ENCODE assay signal across 12 cellular contexts in genomic region chr22:43002198-43002577, GRCh38. TPM values are rescaled to one million over a fixed set of nuclear protein-coding genes. Genes with fewer than 3 reads are reported as not detected.
DNase-seq lines count a peak whose midpoint lies in the region; ATAC-seq and TF ChIP-seq lines count a peak whose summit lies in the region.
"Had no signal": no experiment of that assay in that cellular context is flagged by ENCODE, and none has a peak within 500 bp of the region (broad histone marks: within the 10 kb centered on the region; RNA-seq: fewer than 3 reads in every experiment).

No MANE protein-coding gene starts in this region.

- intact Hi-C loops in gastrocnemius medialis (cut with DNase I; ENCODE audit: low total_unique reads), result no loop called here

- TF ChIP-seq CTCF in gastrocnemius medialis (IDR thresholded peaks at IDR 0.05 in 4 of 5, conservative IDR thresholded peaks at IDR 0.05 in 1 of 5), result no peak
- no peak for TF ChIP-seq CTCF in GM13976 (IDR thresholded peaks at IDR 0.05; ENCODE audit: borderline replicate concordance, control extremely low read depth, extremely low read depth, insufficient read depth, missing control alignments)

- H3K9me3 ChIP-seq in gastrocnemius medialis, result no peaks in the 10 kb centered on the region

- peaks cover 36 to 38% of the 10 kb centered on the region in 2 donors for H3K4me1 ChIP-seq in gastrocnemius medialis

- no peak for TF ChIP-seq POLR2A in gastrocnemius medialis (IDR thresholded peaks at IDR 0.05)

- H3K4me3 ChIP-seq in gastrocnemius medialis, result no peak overlapping the region

- no peak for ATAC-seq in stimulated activated naive CD8-positive, alpha-beta T cell treated with anti-CD3 and anti-CD28 coated beads, Interleukin-15, Interleukin-2, amounts not matched to agents 100 U/mL and 50 U/mL, for 24 hours
- no peak for ATAC-seq in activated naive CD8-positive, alpha-beta T cell treated with anti-CD3 and anti-CD28 coated beads, Interleukin-2, amount 50 U/mL, for 24 hours
- ATAC-seq in GM21576 (IDR thresholded peaks at IDR 0.05; ENCODE audit: unreplicated experiment), result no peak
- no peak for ATAC-seq in gastrocnemius medialis

- no peak overlapping the region for H3K27ac ChIP-seq in gastrocnemius medialis

- no peaks in the 10 kb centered on the region for H3K27me3 Mint-ChIP-seq in stimulated activated naive CD8-positive, alpha-beta T cell treated with anti-CD3 and anti-CD28 coated beads, Interleukin-15, Interleukin-2, amounts not matched to agents 100 ng/mL and 50 ng/mL, for 24 hours
- H3K27me3 Mint-ChIP-seq in activated naive CD8-positive, alpha-beta T cell treated with anti-CD3 and anti-CD28 coated beads, Interleukin-2, amount 50 U/mL, for 24 hours, result no peaks in the 10 kb centered on the region

- H3K27me3 ChIP-seq in gastrocnemius medialis, result no peaks in the 10 kb centered on the region

- peak overlapping the region; percentile 19 for H3K27ac Mint-ChIP-seq in stimulated activated naive CD8-positive, alpha-beta T cell treated with anti-CD3 and anti-CD28 coated beads, Interleukin-15, Interleukin-2, amounts not matched to agents 100 ng/mL and 50 ng/mL, for 24 hours
- peak overlapping the region; percentile 37 for H3K27ac Mint-ChIP-seq in activated naive CD8-positive, alpha-beta T cell treated with anti-CD3 and anti-CD28 coated beads, Interleukin-2, amount 50 U/mL, for 24 hours

- H3K9me3 Mint-ChIP-seq in stimulated activated naive CD8-positive, alpha-beta T cell treated with anti-CD3 and anti-CD28 coated beads, Interleukin-15, Interleukin-2, amounts not matched to agents 100 ng/mL and 50 ng/mL, for 24 hours, result no peaks in the 10 kb centered on the region
- H3K9me3 Mint-ChIP-seq in activated naive CD8-positive, alpha-beta T cell treated with anti-CD3 and anti-CD28 coated beads, Interleukin-2, amount 50 U/mL, for 24 hours, result no peaks in the 10 kb centered on the region

- no peaks in the 10 kb centered on the region for H3K36me3 ChIP-seq in gastrocnemius medialis

- peaks cover 97% of the 10 kb centered on the region for H3K4me1 Mint-ChIP-seq in stimulated activated naive CD8-positive, alpha-beta T cell treated with anti-CD3 and anti-CD28 coated beads, Interleukin-15, Interleukin-2, amounts not matched to agents 100 ng/mL and 50 ng/mL, for 24 hours (ENCODE audit: low read depth)
- peaks cover 95% of the 10 kb centered on the region for H3K4me1 Mint-ChIP-seq in activated naive CD8-positive, alpha-beta T cell treated with anti-CD3 and anti-CD28 coated beads, Interleukin-2, amount 50 U/mL, for 24 hours

- peak overlapping the region; percentile 5 for H3K4me3 Mint-ChIP-seq in stimulated activated naive CD8-positive, alpha-beta T cell treated with anti-CD3 and anti-CD28 coated beads, Interleukin-15, Interleukin-2, amounts not matched to agents 100 ng/mL and 50 ng/mL, for 24 hours
- H3K4me3 Mint-ChIP-seq in activated naive CD8-positive, alpha-beta T cell treated with anti-CD3 and anti-CD28 coated beads, Interleukin-2, amount 50 U/mL, for 24 hours, result no peak overlapping the region

- DNase-seq in stimulated activated naive CD8-positive, alpha-beta T cell treated with anti-CD3 and anti-CD28 coated beads, Interleukin-15, Interleukin-2, amounts not matched to agents 100 U/mL and 50 U/mL, for 24 hours, result no peak
- no peak for DNase-seq in activated naive CD8-positive, alpha-beta T cell treated with anti-CD3 and anti-CD28 coated beads, Interleukin-2, amount 50 U/mL, for 24 hours
- DNase-seq in iris pigment epithelial cell (ENCODE audit: low read depth), result peak; percentile 86
- DNase-seq in gastrocnemius medialis, result no peak
- DNase-seq in GM13976 (ENCODE audit: low spot score), result no peak
- DNase-seq in activated naive CD4-positive, alpha-beta T cell treated with anti-CD3 and anti-CD28 coated beads, Interleukin-2, amount 50 U/mL, for 16 hours, result no peak
- DNase-seq: activated CD4-positive, alpha-beta T cell treated with anti-CD3 and anti-CD28 coated beads, Interleukin-2, amount 50 U/mL, for 4 hours; DND-41; NCI-H2081; stimulated activated CD4-positive, alpha-beta T cell treated with anti-CD3 and anti-CD28 coated beads, Interleukin-4, amount 100 ng/mL, for 24 hours had no signal

- in situ Hi-C loops in gastrocnemius medialis (cut with MboI; ENCODE audit: low sequenced_read_pairs in 4 of 4) (no loop called here), GM13976 (cut with MboI; ENCODE audit: low sequenced_read_pairs, unreplicated experiment) (no loop called here)

- peaks cover 5% of the 10 kb centered on the region for H3K36me3 Mint-ChIP-seq in stimulated activated naive CD8-positive, alpha-beta T cell treated with anti-CD3 and anti-CD28 coated beads, Interleukin-15, Interleukin-2, amounts not matched to agents 100 ng/mL and 50 ng/mL, for 24 hours (ENCODE audit: low read depth)
- no peaks in the 10 kb centered on the region for H3K36me3 Mint-ChIP-seq in activated naive CD8-positive, alpha-beta T cell treated with anti-CD3 and anti-CD28 coated beads, Interleukin-2, amount 50 U/mL, for 24 hours (ENCODE audit: low read depth)

RNA-seq across cellular contexts. Expression of gene PACSIN2, which starts 12.8 kb away (rescaled TPM):
- 10 to 100 TPM; 37.3 to 45.9 (median 39.8) TPM for total RNA-seq in gastrocnemius medialis
